Comparison of ENCODE assay signal across 7 cellular contexts in genomic region chr6:63427951-63428350, GRCh38.
"Had no signal": no experiment of that assay in that cellular context is flagged by ENCODE, and none has a peak within 500 bp of the region (broad histone marks: within the 10 kb centered on the region; RNA-seq: fewer than 3 reads in every experiment).

No MANE protein-coding gene starts in this region.

- H3K4me3 ChIP-seq: K562 had no signal

- ATAC-seq: HepG2, K562 had no signal

- DNase-seq: IMR-90, KBM-7, KG1 had no signal

- H3K4me2 ChIP-seq: KMS-11 had no signal

- H3K27ac ChIP-seq: HL-60, KMS-11 had no signal
